8 cellular contexts compared by ENCODE assay signal in genomic region chr12:131710464-131711457, GRCh38. TPM values are rescaled to one million over a fixed set of nuclear protein-coding genes. Genes with fewer than 3 reads are reported as not detected.
A peak's percentile ranks its signal among the peaks of the same experiment; 100 is the strongest.
DNase-seq lines count a peak whose midpoint lies in the region; ATAC-seq and TF ChIP-seq lines count a peak whose summit lies in the region.

TSS of gene SFSWAP (plus strand) at chr12:131711090. CDS start at chr12:131711230, 140 bp downstream.

- H3K9me3 ChIP-seq in Caco-2 (no peaks in the 10 kb centered on the region; the same call in 1 of the 2 replicates), OCI-LY7 (ENCODE audit: low read length) (peaks cover 10% of the 10 kb centered on the region; the same call in 1 of the 2 replicates), mucosa of stomach (ENCODE audit: control insufficient read depth, low read length) (no peaks in the 10 kb centered on the region)

- CTCF ChIA-PET in Caco-2 (lab: Charles Lee) (no interaction called here), OCI-LY7 (lab: Charles Lee; ENCODE audit: unreplicated experiment) (no interaction called here)

- peak within 1 kb of the TSS; percentile 97 for H3K4me3 Mint-ChIP-seq in Caco-2 (ENCODE audit: unreplicated experiment)

- peak; percentile 92 for ATAC-seq in GM19467 (IDR thresholded peaks at IDR 0.05; ENCODE audit: unreplicated experiment)

- H3K4me3 ChIP-seq in Caco-2 (ENCODE audit: low read depth, low read length) = peak within 1 kb of the TSS; percentile 89
- peak within 1 kb of the TSS; percentile 98 for H3K4me3 ChIP-seq in OCI-LY7 (ENCODE audit: low read depth, low read length, poor library complexity, severe bottlenecking)
- H3K4me3 ChIP-seq in epithelial cell of proximal tubule (ENCODE audit: low read depth, low read length) = peak within 1 kb of the TSS; percentile 100
- H3K4me3 ChIP-seq in mucosa of stomach (ENCODE audit: low read length) = peak within 1 kb of the TSS; percentile 71

- peak within 1 kb of the TSS; percentile 61 for H3K27ac ChIP-seq in OCI-LY7 (ENCODE audit: low read depth, low read length, poor library complexity, severe bottlenecking)

- H3K4me2 ChIP-seq in OCI-LY7 (ENCODE audit: low read length) = peak within 1 kb of the TSS; percentile 77

- H3K4me1 ChIP-seq in Caco-2 (peaks cover 14% of the 10 kb centered on the region), OCI-LY7 (ENCODE audit: insufficient read depth, low read length, poor library complexity, severe bottlenecking) (peaks cover 22% of the 10 kb centered on the region), mucosa of stomach (ENCODE audit: control insufficient read depth, insufficient read depth, low read length) (peaks cover 13% of the 10 kb centered on the region)

- BruUV-seq in Caco-2 (replicated peaks; lab: Mats Ljungman, UMichigan) = no TSS peak
- BruUV-seq in OCI-LY7 (replicated peaks; lab: Mats Ljungman, UMichigan) = no TSS peak

- POLR2A ChIA-PET in Caco-2 (lab: Charles Lee) (no interaction called here), OCI-LY7 (lab: Charles Lee) (interaction anchor here (0.6 to 0.7 kb wide), 3 partner anchors 72 to 840 kb away, joined by 3 read pairs; no protein-coding TSS in a partner anchor)

- TF ChIP-seq CTCF in Caco-2 (IDR thresholded peaks at IDR 0.05; ENCODE audit: insufficient read depth in 1 of 2, low read depth in 1 of 2, low read length in 1 of 2, severe bottlenecking in 1 of 2, unreplicated experiment in 1 of 2) (no peak), OCI-LY7 (conservative IDR thresholded peaks at IDR 0.05; ENCODE audit: low read length) (no peak), epithelial cell of proximal tubule (conservative IDR thresholded peaks at IDR 0.05; ENCODE audit: low read depth, low read length) (no peak)

- peaks cover 26% of the 10 kb centered on the region for H3K36me3 Mint-ChIP-seq in Caco-2 (ENCODE audit: insufficient read depth, unreplicated experiment)

- H3K36me3 ChIP-seq in Caco-2 (ENCODE audit: control insufficient read depth, insufficient read depth, low read length) (no peaks in the 10 kb centered on the region; the same call in 1 of the 2 replicates), OCI-LY7 (ENCODE audit: insufficient read depth, low read length) (peaks cover 27% of the 10 kb centered on the region), mucosa of stomach (ENCODE audit: control insufficient read depth, insufficient read depth, low read length) (peaks cover 3% of the 10 kb centered on the region)

- no peaks in the 10 kb centered on the region for H3K9me2 ChIP-seq in OCI-LY7 (ENCODE audit: insufficient read depth, low read length)

- H3K27ac Mint-ChIP-seq in Caco-2 (ENCODE audit: unreplicated experiment) = peak within 1 kb of the TSS; percentile 99

- intact Hi-C loops in Caco-2 (cut with micrococcal nuclease; ENCODE audit: unreplicated experiment) (loop anchor here (5.0 kb wide), 1 partner anchor 122 kb away; no protein-coding TSS in a partner anchor), OCI-LY7 (cut with micrococcal nuclease; ENCODE audit: unreplicated experiment) (no loop called here)

- H3K9ac ChIP-seq in mucosa of stomach (ENCODE audit: low read length) = peak within 1 kb of the TSS; percentile 70

- H4K20me1 ChIP-seq in OCI-LY7 (ENCODE audit: insufficient read depth, low read length) = peaks cover 21% of the 10 kb centered on the region

- H3K79me2 ChIP-seq in OCI-LY7 (ENCODE audit: insufficient read depth, low read depth, low read length) = peaks cover 36% of the 10 kb centered on the region

- peak within 1 kb of the TSS; percentile 73 for H2AFZ ChIP-seq in OCI-LY7 (ENCODE audit: low read length)

- peaks cover 10% of the 10 kb centered on the region for H3K9me3 Mint-ChIP-seq in Caco-2 (ENCODE audit: unreplicated experiment)

- H3K4me1 Mint-ChIP-seq in Caco-2 (ENCODE audit: low read depth, unreplicated experiment) = peaks cover 6% of the 10 kb centered on the region

- peak; percentile 69 to 80 for DNase-seq in Caco-2
- peak; percentile 61 for DNase-seq in HS-27A (ENCODE audit: low read depth)
- DNase-seq in OCI-LY7 (ENCODE audit: low spot score) = peak; percentile 82
- peak; percentile 61 for DNase-seq in activated T-cell treated with anti-CD3 and anti-CD28 coated beads for 4 hours
- DNase-seq in epithelial cell of proximal tubule (ENCODE audit: low read depth) = peak; percentile 13
- peak; percentile 83 for DNase-seq in stimulated activated CD8-positive, alpha-beta memory T cell treated with anti-CD3 and anti-CD28 coated beads, Interleukin-4, amount 100 ng/mL, for 48 hours

- H3K27me3 Mint-ChIP-seq in Caco-2 (ENCODE audit: insufficient read depth, unreplicated experiment) = no peaks in the 10 kb centered on the region

- H3K27me3 ChIP-seq in Caco-2 (replicated peaks; ENCODE audit: control insufficient read depth, insufficient read depth, low read length) (no peaks in the 10 kb centered on the region), mucosa of stomach (ENCODE audit: control insufficient read depth, insufficient read depth, low read length) (no peaks in the 10 kb centered on the region)

RNA-seq across cellular contexts. Expression of gene SFSWAP, which starts in this region (rescaled TPM):
- total RNA-seq in Caco-2 (2022) (42.3 and 46.1 TPM in 2 replicates), OCI-LY7 (2022) (83.8 and 87.1 TPM in 2 replicates), epithelial cell of proximal tubule (24.3 and 25.3 TPM in 2 replicates)
- 54.0 and 58.8 TPM in 2 replicates for total RNA-seq in OCI-LY7 (2014; rRNA removed; shearing (Covaris generic))

Comparison
In these comparisons a context has a peak if more than half of its experiments do, and no peak if none do; other contexts are left out.
1. Peak in every context shown above with its lines: DNase-seq, ATAC-seq, H3K4me3 ChIP-seq and H3K27ac ChIP-seq.
2. DNase-seq: peak in every context shown above with its lines; median percentile 83 in stimulated activated CD8-positive, alpha-beta memory T cell treated with anti-CD3 and anti-CD28 coated beads, Interleukin-4, amount 100 ng/mL, for 48 hours; 82 in OCI-LY7; 74 in Caco-2; 61 in HS-27A; 61 in activated T-cell treated with anti-CD3 and anti-CD28 coated beads for 4 hours; 13 in epithelial cell of proximal tubule.